19 cellular contexts compared by ENCODE assay signal in genomic region chr17:78226055-78226751, GRCh38. TPM values are rescaled to one million over a fixed set of nuclear protein-coding genes. Genes with fewer than 3 reads are reported as not detected.
DNase-seq lines count a peak whose midpoint lies in the region; ATAC-seq, FAIRE-seq and TF ChIP-seq lines count a peak whose summit lies in the region.
"Had no signal": no experiment of that assay in that cellular context is flagged by ENCODE, and none has a peak within 500 bp of the region (broad histone marks: within the 10 kb centered on the region; RNA-seq: fewer than 3 reads in every experiment).

No MANE protein-coding gene starts in this region.

- H3K4me2 ChIP-seq in HepG2 (ENCODE audit: low read depth, low read length) (no peak overlapping the region), neuronal stem cell (ENCODE audit: insufficient read depth, low read length, poor library complexity, severe bottlenecking) (no peak overlapping the region), MM.1S (ENCODE audit: low read depth, low read length) (no peak overlapping the region)

- H3K23ac ChIP-seq in neuronal stem cell (ENCODE audit: low read depth, low read length, poor library complexity), result no peak overlapping the region

- no peak overlapping the region for H3K4ac ChIP-seq in neuronal stem cell (ENCODE audit: low read length)

- H4K91ac ChIP-seq in neuronal stem cell (ENCODE audit: low read depth, low read length, poor library complexity), result no peak overlapping the region

- CTCF ChIA-PET in HepG2 (lab: Yijun Ruan, JAX; ENCODE audit: low intra/inter-chr PET ratio, low total read pairs), result no interaction called here

- H2AK5ac ChIP-seq in neuronal stem cell (ENCODE audit: low read depth, low read length), result no peak overlapping the region

- DNase-seq in HepG2 (ENCODE audit: low spot score) (no peak), right lobe of liver (no peak), RWPE2 (ENCODE audit: low spot score) (no peak), dorsolateral prefrontal cortex (no peak), substantia nigra (lab: John Stamatoyannopoulos, UW) (no peak), neuronal stem cell (ENCODE audit: low spot score) (no peak), MM.1S (no peak), NCI-H1105 treated with DMSO at 0.1 percent for 48 hours (lab: John Stamatoyannopoulos, UW) (no peak)
- DNase-seq: ACHN; activated CD4-positive, alpha-beta memory T cell treated with anti-CD3 and anti-CD28 coated beads, Interleukin-2, amount 10 ng/mL, durations not matched to agents 7 days and 5 days; activated naive CD4-positive, alpha-beta T cell; activated T-cell treated with anti-CD3 and anti-CD28 coated beads, Interleukin-2, amount 50 U/mL, for 24 hours; kidney glomerular epithelial cell; NCI-H1417 treated with DMSO at 0.1 percent for 48 hours; T-helper 2 cell had no signal

- H3K79me1 ChIP-seq in neuronal stem cell (ENCODE audit: low read depth, low read length), result no peaks in the 10 kb centered on the region

- no peak overlapping the region for H4K8ac ChIP-seq in neuronal stem cell (ENCODE audit: low read depth, low read length)

- H3K36me3 ChIP-seq in HepG2 (replicated peaks in 1 of 2; ENCODE audit: control insufficient read depth in 1 of 2, insufficient read depth in 2 of 2, low read length in 2 of 2) (peaks cover 18 to 29% of the 10 kb centered on the region in 2 experiments), right lobe of liver (no peaks in the 10 kb centered on the region), RWPE2 (ENCODE audit: low read depth) (peaks cover 29% of the 10 kb centered on the region), neuronal stem cell (replicated peaks in 1 of 2; ENCODE audit: control insufficient read depth in 2 of 2, insufficient read depth in 2 of 2, low read length in 2 of 2) (peaks cover 18 to 42% of the 10 kb centered on the region in 2 donors), MM.1S (replicated peaks; ENCODE audit: insufficient read depth, low read length) (0 out of 2 replicates have a peak, but pooled peaks cover 4% of the 10 kb centered on the region)

- no peak overlapping the region for H2BK5ac ChIP-seq in neuronal stem cell (ENCODE audit: low read length)

- H3K27ac ChIP-seq in HepG2 (ENCODE audit: extremely low read length, insufficient read depth, low read length), result no peak overlapping the region
- H3K27ac ChIP-seq in right lobe of liver, result no peak overlapping the region
- H3K27ac ChIP-seq in RWPE2 (ENCODE audit: poor library complexity, severe bottlenecking), result no peak overlapping the region
- peak overlapping the region in 58 of 59 donors; percentile 73 to 100 (median 97) for H3K27ac ChIP-seq in dorsolateral prefrontal cortex
- peak overlapping the region; percentile 91 for H3K27ac ChIP-seq in substantia nigra (ENCODE audit: low read depth, low read length, poor library complexity, severe bottlenecking)
- no peak overlapping the region for H3K27ac ChIP-seq in neuronal stem cell (replicated peaks; ENCODE audit: low read length)
- no peak overlapping the region for H3K27ac ChIP-seq in MM.1S (ENCODE audit: low read length)

- no peak overlapping the region for H2BK120ac ChIP-seq in neuronal stem cell (ENCODE audit: low read depth, low read length)

- H3K4me1 ChIP-seq in HepG2 (ENCODE audit: insufficient read depth, low read length) (peaks cover 10% of the 10 kb centered on the region; the same call in 1 of the 2 replicates), right lobe of liver (no peaks in the 10 kb centered on the region), RWPE2 (ENCODE audit: insufficient read depth, poor library complexity, severe bottlenecking) (peaks cover 5% of the 10 kb centered on the region), neuronal stem cell (ENCODE audit: control insufficient read depth in 2 of 2, insufficient read depth in 1 of 2, low read depth in 1 of 2, low read length in 2 of 2) (no peaks in the 10 kb centered on the region), MM.1S (ENCODE audit: low read length) (no peaks in the 10 kb centered on the region)

- no peak overlapping the region for H3K18ac ChIP-seq in neuronal stem cell (ENCODE audit: low read length)

- intact Hi-C loops in HepG2 (cut with micrococcal nuclease; ENCODE audit: unreplicated experiment) (no loop called here), right lobe of liver (cut with DNase I) (no loop called here), dorsolateral prefrontal cortex (cut with DNase I) (no loop called here)

- H3K79me2 ChIP-seq in HepG2 (ENCODE audit: insufficient read depth, low read length) (no peaks in the 10 kb centered on the region), MM.1S (ENCODE audit: low read length) (no peaks in the 10 kb centered on the region)

- H3K9me2 ChIP-seq in MM.1S (replicated peaks; ENCODE audit: insufficient read depth, low read length), result no peaks in the 10 kb centered on the region

- no peak for TF ChIP-seq POLR2A in HepG2 (IDR thresholded peaks at IDR 0.05; ENCODE audit: insufficient read depth in 1 of 2, low read depth in 2 of 2, low read length in 2 of 2)
- TF ChIP-seq POLR2A in right lobe of liver (IDR thresholded peaks at IDR 0.05), result no peak

- no peak overlapping the region for H2BK12ac ChIP-seq in neuronal stem cell (ENCODE audit: low read length)

- H3F3A ChIP-seq in MM.1S (ENCODE audit: insufficient read depth, low read length), result 0 out of 2 replicates have a peak, but pooled peaks cover 15% of the 10 kb centered on the region

- H3K9ac ChIP-seq in HepG2 (ENCODE audit: insufficient read depth, low read depth, low read length) (no peak overlapping the region), neuronal stem cell (ENCODE audit: low read depth, low read length, poor library complexity) (no peak overlapping the region), MM.1S (ENCODE audit: low read length) (no peak overlapping the region)

- TF ChIP-seq CTCF in HepG2 (CRISPR knock-in tag; IDR thresholded peaks at IDR 0.05) (no peak), right lobe of liver (IDR thresholded peaks at IDR 0.05) (no peak), RWPE2 (IDR thresholded peaks at IDR 0.05; ENCODE audit: poor library complexity, severe bottlenecking) (no peak), dorsolateral prefrontal cortex (IDR thresholded peaks at IDR 0.05 in 54 of 56, conservative IDR thresholded peaks at IDR 0.05 in 2 of 56; ENCODE audit: low read depth in 1 of 56, partially characterized antibody in 56 of 56) (no peak), MM.1S (IDR thresholded peaks at IDR 0.05; ENCODE audit: low read length) (no peak)

- no TSS peak for BruUV-seq in HepG2 (replicated peaks; lab: Mats Ljungman, UMichigan)

- H3K4me3 ChIP-seq in HepG2 (replicated peaks in 1 of 3; ENCODE audit: insufficient read depth in 1 of 3, low read depth in 2 of 3, low read length in 3 of 3) (no peak overlapping the region), right lobe of liver (no peak overlapping the region), RWPE2 (ENCODE audit: severe bottlenecking) (no peak overlapping the region), dorsolateral prefrontal cortex (no peak overlapping the region), neuronal stem cell (ENCODE audit: low read length in 2 of 2) (no peak overlapping the region), MM.1S (ENCODE audit: low read length) (no peak overlapping the region)

- POLR2A ChIA-PET in HepG2 (lab: Yijun Ruan, JAX), result no interaction called here

- H3K14ac ChIP-seq in neuronal stem cell (ENCODE audit: low read length), result no peak overlapping the region

- TF ChIP-seq RAD21 in HepG2 (CRISPR knock-in tag; IDR thresholded peaks at IDR 0.05), result no peak

- ATAC-seq in HepG2 (no peak), right lobe of liver (no peak), RWPE2 (ENCODE audit: low read depth) (peak; percentile 15; the same call in 1 of the 3 replicates)

- no peak for FAIRE-seq in HepG2 (lab: Jason Lieb, UNC)
- FAIRE-seq: frontal cortex had no signal

- TF ChIP-seq EP300 in HepG2 (IDR thresholded peaks at IDR 0.05; ENCODE audit: low read depth in 2 of 2, low read length in 2 of 2) (no peak), HepG2 (CRISPR knock-in tag; IDR thresholded peaks at IDR 0.05; ENCODE audit: borderline replicate concordance) (no peak)

- peaks cover 6 to 27% of the 10 kb centered on the region in 2 experiments; a peak in 4 of 5 replicates for H3K27me3 ChIP-seq in HepG2 (ENCODE audit: control insufficient read depth in 1 of 2, insufficient read depth in 2 of 2, low read length in 2 of 2)
- peaks cover 0 to 9% of the 10 kb centered on the region in 2 donors for H3K27me3 ChIP-seq in right lobe of liver
- H3K27me3 ChIP-seq in RWPE2 (ENCODE audit: insufficient read depth, poor library complexity, severe bottlenecking), result peaks cover 10% of the 10 kb centered on the region
- H3K27me3 ChIP-seq in dorsolateral prefrontal cortex, result peaks cover 0 to 8% (median 0%) of the 10 kb centered on the region in 45 donors
- peaks cover 0 to 11% (median 11%) of the 10 kb centered on the region in 3 experiments for H3K27me3 ChIP-seq in neuronal stem cell (ENCODE audit: control insufficient read depth in 3 of 3, insufficient read depth in 3 of 3, low read depth in 1 of 3, low read length in 3 of 3)
- H3K27me3 ChIP-seq in MM.1S (replicated peaks; ENCODE audit: insufficient read depth, low read length), result peaks cover 14% of the 10 kb centered on the region

- H2AFZ ChIP-seq in HepG2 (ENCODE audit: low read length), result no peak overlapping the region
- no peak overlapping the region for H2AFZ ChIP-seq in neuronal stem cell (ENCODE audit: low read length)
- H2AFZ ChIP-seq in MM.1S (ENCODE audit: low read length), result no peak overlapping the region

- 83% methylated on average over 12 of the region's 12 CpGs for WGBS in HepG2 (ENCODE audit: low lambda C conversion rate)
- WGBS in right lobe of liver (ENCODE audit: insufficient coverage, low coverage, low lambda C conversion rate, missing lambda C conversion rate), result 73% methylated on average over 8 of the region's 12 CpGs
- no CpG with 5 or more reads among the region's 12 CpGs for WGBS in neuronal stem cell (ENCODE audit: extremely low coverage in 2 of 2, insufficient read length in 2 of 2, insufficient replicate concordance in 1 of 2), 2 donors

- no peaks in the 10 kb centered on the region for H3K9me3 ChIP-seq in HepG2 (ENCODE audit: low read length)
- H3K9me3 ChIP-seq in right lobe of liver, result no peaks in the 10 kb centered on the region
- H3K9me3 ChIP-seq in RWPE2 (ENCODE audit: severe bottlenecking), result no peaks in the 10 kb centered on the region
- H3K9me3 ChIP-seq in neuronal stem cell (replicated peaks in 1 of 2; ENCODE audit: control insufficient read depth in 2 of 2, insufficient read depth in 1 of 2, low read depth in 1 of 2, low read length in 2 of 2), result peaks cover 0 to 2% of the 10 kb centered on the region in 2 donors
- no peaks in the 10 kb centered on the region for H3K9me3 ChIP-seq in MM.1S (replicated peaks; ENCODE audit: insufficient read depth, low read length)

- H2BK15ac ChIP-seq in neuronal stem cell (ENCODE audit: low read length), result no peak overlapping the region

- no peaks in the 10 kb centered on the region for H4K20me1 ChIP-seq in HepG2 (ENCODE audit: insufficient read depth, low read length)
- no peaks in the 10 kb centered on the region for H4K20me1 ChIP-seq in MM.1S (ENCODE audit: insufficient read depth, low read length)

- in situ Hi-C loops in HepG2 (cut with HindIII; ENCODE audit: extremely low pct_ligation_motif_present, low pct_unique_long_range_greater_than_20kb), result no loop called here

RNA-seq across cellular contexts. Expression of gene TMEM235, which starts 5.2 kb away (rescaled TPM):
- total RNA-seq in HepG2 (2016; rRNA removed; fragmentation: Illumina TruSeq; extraction: Trizol) (not detected in 2 replicates), right lobe of liver (not detected), dorsolateral prefrontal cortex (100 to 1,000 TPM in 1 of 120 experiments, 10 to 100 TPM in 97, 1 to 10 TPM in 22; 2.9 to 101 (median 20.6) TPM)
- total RNA-seq in HepG2 (2016; cell fraction: cytosol; rRNA removed; fragmentation: Illumina TruSeq; extraction: Trizol; ENCODE audit: low read depth), result not detected in 2 replicates
- total RNA-seq in HepG2 (2016; cell fraction: insoluble cytoplasmic fraction; rRNA removed; fragmentation: Illumina TruSeq; extraction: Trizol), result not detected in 2 replicates
- not detected in 2 replicates for total RNA-seq in HepG2 (2016; cell fraction: membrane; rRNA removed; fragmentation: Illumina TruSeq; extraction: Trizol)
- total RNA-seq in HepG2 (2016; cell fraction: nucleus; rRNA removed; fragmentation: Illumina TruSeq; extraction: Trizol), result not detected in 2 replicates
- polyA plus RNA-seq in HepG2 (2011; rRNA removed), result not detected in 2 replicates
- polyA plus RNA-seq in HepG2 (2011; cell fraction: cytosol; rRNA removed), result not detected in 2 replicates
- polyA plus RNA-seq in HepG2 (2011; cell fraction: nucleus; rRNA removed), result not detected in 2 replicates
- polyA plus RNA-seq in HepG2 (2012), result not detected in 2 replicates
- not detected in 2 replicates for polyA plus RNA-seq in HepG2 (2016; cell fraction: cytosol; fragmentation: Illumina TruSeq; extraction: Trizol; ENCODE audit: low read depth)
- polyA plus RNA-seq in HepG2 (2016; cell fraction: insoluble cytoplasmic fraction; fragmentation: Illumina TruSeq; extraction: Trizol; ENCODE audit: low read depth), result not detected in 2 replicates
- polyA plus RNA-seq in HepG2 (2016; cell fraction: membrane; fragmentation: Illumina TruSeq; extraction: Trizol; ENCODE audit: low read depth), result not detected in 2 replicates
- not detected in 2 replicates for polyA plus RNA-seq in HepG2 (2016; cell fraction: nucleus; fragmentation: Illumina TruSeq; extraction: Trizol; ENCODE audit: insufficient read depth, low read depth)
- not detected in 2 replicates for polyA minus RNA-seq in HepG2 (2011; rRNA and poly(A)+ RNA removed; ENCODE audit: low replicate concordance)
- not detected in 2 replicates for polyA minus RNA-seq in HepG2 (2011; cell fraction: cytosol; rRNA and poly(A)+ RNA removed)
- polyA minus RNA-seq in HepG2 (2011; cell fraction: nucleus; rRNA and poly(A)+ RNA removed), result not detected in 2 replicates
- polyA plus RNA-seq in neuronal stem cell (2013, experiment 1 of 2), result not detected
- polyA plus RNA-seq in neuronal stem cell (2013, experiment 2 of 2), result not detected
- total RNA-seq: activated CD4-positive, alpha-beta memory T cell treated with anti-CD3 and anti-CD28 coated beads, Interleukin-2, amount 10 ng/mL, durations not matched to agents 7 days and 5 days; frontal cortex; M059J; myocyte had no signal
- polyA plus RNA-seq: esophagus had no signal

RNA-seq across cellular contexts. Expression of gene BIRC5, which starts 12.2 kb away (rescaled TPM):
- total RNA-seq in HepG2 (2016; rRNA removed; fragmentation: Illumina TruSeq; extraction: Trizol) (135 and 167 TPM in 2 replicates), right lobe of liver (1 to 10 TPM in 4 of 6 experiments, under 1 TPM in 2; 0.57 to 2.0 (median 1.4) TPM), dorsolateral prefrontal cortex (1 to 10 TPM in 29 of 120 experiments, under 1 TPM in 66, not detected in 25; 0.16 to 2.8 (median 0.68) TPM)
- 34.5 and 39.0 TPM in 2 replicates for total RNA-seq in HepG2 (2016; cell fraction: cytosol; rRNA removed; fragmentation: Illumina TruSeq; extraction: Trizol; ENCODE audit: low read depth)
- 131 and 168 TPM in 2 replicates for total RNA-seq in HepG2 (2016; cell fraction: insoluble cytoplasmic fraction; rRNA removed; fragmentation: Illumina TruSeq; extraction: Trizol)
- 97.3 and 97.8 TPM in 2 replicates for total RNA-seq in HepG2 (2016; cell fraction: membrane; rRNA removed; fragmentation: Illumina TruSeq; extraction: Trizol)
- total RNA-seq in HepG2 (2016; cell fraction: nucleus; rRNA removed; fragmentation: Illumina TruSeq; extraction: Trizol), result 62.8 and 63.7 TPM in 2 replicates
- 18.5 and 30.3 TPM in 2 replicates for polyA plus RNA-seq in HepG2 (2011; rRNA removed)
- polyA plus RNA-seq in HepG2 (2011; cell fraction: cytosol; rRNA removed), result 26.4 and 35.2 TPM in 2 replicates
- polyA plus RNA-seq in HepG2 (2011; cell fraction: nucleus; rRNA removed), result 11.3 and 14.8 TPM in 2 replicates
- polyA plus RNA-seq in HepG2 (2012), result 20.8 and 42.6 TPM in 2 replicates
- polyA plus RNA-seq in HepG2 (2016; cell fraction: cytosol; fragmentation: Illumina TruSeq; extraction: Trizol; ENCODE audit: low read depth), result 27.8 and 29.4 TPM in 2 replicates
- polyA plus RNA-seq in HepG2 (2016; cell fraction: insoluble cytoplasmic fraction; fragmentation: Illumina TruSeq; extraction: Trizol; ENCODE audit: low read depth), result 158 and 162 TPM in 2 replicates
- 64.5 and 65.4 TPM in 2 replicates for polyA plus RNA-seq in HepG2 (2016; cell fraction: membrane; fragmentation: Illumina TruSeq; extraction: Trizol; ENCODE audit: low read depth)
- polyA plus RNA-seq in HepG2 (2016; cell fraction: nucleus; fragmentation: Illumina TruSeq; extraction: Trizol; ENCODE audit: insufficient read depth, low read depth), result 90.2 and 97.1 TPM in 2 replicates
- polyA minus RNA-seq in HepG2 (2011; rRNA and poly(A)+ RNA removed; ENCODE audit: low replicate concordance), result 62.3 and 97.9 TPM in 2 replicates
- 18.6 and 37.7 TPM in 2 replicates for polyA minus RNA-seq in HepG2 (2011; cell fraction: cytosol; rRNA and poly(A)+ RNA removed)
- 20.9 and 36.8 TPM in 2 replicates for polyA minus RNA-seq in HepG2 (2011; cell fraction: nucleus; rRNA and poly(A)+ RNA removed)
- polyA plus RNA-seq in neuronal stem cell (2013, experiment 1 of 2), result 118 TPM
- 125 TPM for polyA plus RNA-seq in neuronal stem cell (2013, experiment 2 of 2)

RNA-seq across cellular contexts. Expression of gene AFMID, which starts 39.0 kb away (rescaled TPM):
- total RNA-seq in HepG2 (2016; rRNA removed; fragmentation: Illumina TruSeq; extraction: Trizol) (270 and 327 TPM in 2 replicates), right lobe of liver (100 to 1,000 TPM in 5 of 6 experiments, 10 to 100 TPM in 1; 96.6 to 156 (median 142) TPM), dorsolateral prefrontal cortex (100 to 1,000 TPM in 13 of 120 experiments, 10 to 100 TPM in 107; 32.6 to 162 (median 68.4) TPM)
- total RNA-seq in HepG2 (2016; cell fraction: cytosol; rRNA removed; fragmentation: Illumina TruSeq; extraction: Trizol; ENCODE audit: low read depth), result 87.2 and 91.8 TPM in 2 replicates
- total RNA-seq in HepG2 (2016; cell fraction: insoluble cytoplasmic fraction; rRNA removed; fragmentation: Illumina TruSeq; extraction: Trizol), result 272 and 349 TPM in 2 replicates
- 147 and 156 TPM in 2 replicates for total RNA-seq in HepG2 (2016; cell fraction: membrane; rRNA removed; fragmentation: Illumina TruSeq; extraction: Trizol)
- 146 and 156 TPM in 2 replicates for total RNA-seq in HepG2 (2016; cell fraction: nucleus; rRNA removed; fragmentation: Illumina TruSeq; extraction: Trizol)
- polyA plus RNA-seq in HepG2 (2011; rRNA removed), result 249 and 317 TPM in 2 replicates
- polyA plus RNA-seq in HepG2 (2011; cell fraction: cytosol; rRNA removed), result 229 and 274 TPM in 2 replicates
- 417 and 490 TPM in 2 replicates for polyA plus RNA-seq in HepG2 (2011; cell fraction: nucleus; rRNA removed)
- 302 and 303 TPM in 2 replicates for polyA plus RNA-seq in HepG2 (2012)
- 66.5 and 75.3 TPM in 2 replicates for polyA plus RNA-seq in HepG2 (2016; cell fraction: cytosol; fragmentation: Illumina TruSeq; extraction: Trizol; ENCODE audit: low read depth)
- polyA plus RNA-seq in HepG2 (2016; cell fraction: insoluble cytoplasmic fraction; fragmentation: Illumina TruSeq; extraction: Trizol; ENCODE audit: low read depth), result 406 and 430 TPM in 2 replicates
- polyA plus RNA-seq in HepG2 (2016; cell fraction: membrane; fragmentation: Illumina TruSeq; extraction: Trizol; ENCODE audit: low read depth), result 103 and 126 TPM in 2 replicates
- 409 and 442 TPM in 2 replicates for polyA plus RNA-seq in HepG2 (2016; cell fraction: nucleus; fragmentation: Illumina TruSeq; extraction: Trizol; ENCODE audit: insufficient read depth, low read depth)
- polyA minus RNA-seq in HepG2 (2011; rRNA and poly(A)+ RNA removed; ENCODE audit: low replicate concordance), result 60.4 and 341 TPM in 2 replicates
- polyA minus RNA-seq in HepG2 (2011; cell fraction: cytosol; rRNA and poly(A)+ RNA removed), result 127 and 156 TPM in 2 replicates
- 114 and 156 TPM in 2 replicates for polyA minus RNA-seq in HepG2 (2011; cell fraction: nucleus; rRNA and poly(A)+ RNA removed)
- polyA plus RNA-seq in neuronal stem cell (2013, experiment 1 of 2), result 50.8 TPM
- polyA plus RNA-seq in neuronal stem cell (2013, experiment 2 of 2), result 52.7 TPM

RNA-seq across cellular contexts. Expression of gene TK1, which starts 39.4 kb away (rescaled TPM):
- total RNA-seq in HepG2 (2016; rRNA removed; fragmentation: Illumina TruSeq; extraction: Trizol), result 96.0 and 114 TPM in 2 replicates
- total RNA-seq in HepG2 (2016; cell fraction: cytosol; rRNA removed; fragmentation: Illumina TruSeq; extraction: Trizol; ENCODE audit: low read depth), result 20.1 and 22.9 TPM in 2 replicates
- total RNA-seq in HepG2 (2016; cell fraction: insoluble cytoplasmic fraction; rRNA removed; fragmentation: Illumina TruSeq; extraction: Trizol), result 95.6 and 109 TPM in 2 replicates
- 30.2 and 33.7 TPM in 2 replicates for total RNA-seq in HepG2 (2016; cell fraction: membrane; rRNA removed; fragmentation: Illumina TruSeq; extraction: Trizol)
- total RNA-seq in HepG2 (2016; cell fraction: nucleus; rRNA removed; fragmentation: Illumina TruSeq; extraction: Trizol), result 38.0 and 39.0 TPM in 2 replicates
- 33.2 and 45.0 TPM in 2 replicates for polyA plus RNA-seq in HepG2 (2011; rRNA removed)
- 36.3 and 78.7 TPM in 2 replicates for polyA plus RNA-seq in HepG2 (2011; cell fraction: cytosol; rRNA removed)
- 27.9 and 41.4 TPM in 2 replicates for polyA plus RNA-seq in HepG2 (2011; cell fraction: nucleus; rRNA removed)
- polyA plus RNA-seq in HepG2 (2012), result 15.9 and 24.5 TPM in 2 replicates
- polyA plus RNA-seq in HepG2 (2016; cell fraction: cytosol; fragmentation: Illumina TruSeq; extraction: Trizol; ENCODE audit: low read depth), result 18.4 and 18.5 TPM in 2 replicates
- polyA plus RNA-seq in HepG2 (2016; cell fraction: insoluble cytoplasmic fraction; fragmentation: Illumina TruSeq; extraction: Trizol; ENCODE audit: low read depth), result 130 and 138 TPM in 2 replicates
- polyA plus RNA-seq in HepG2 (2016; cell fraction: membrane; fragmentation: Illumina TruSeq; extraction: Trizol; ENCODE audit: low read depth), result 21.2 and 23.8 TPM in 2 replicates
- polyA plus RNA-seq in HepG2 (2016; cell fraction: nucleus; fragmentation: Illumina TruSeq; extraction: Trizol; ENCODE audit: insufficient read depth, low read depth), result 61.0 and 63.4 TPM in 2 replicates
- polyA minus RNA-seq in HepG2 (2011; rRNA and poly(A)+ RNA removed; ENCODE audit: low replicate concordance), result 74.6 and 146 TPM in 2 replicates
- polyA minus RNA-seq in HepG2 (2011; cell fraction: cytosol; rRNA and poly(A)+ RNA removed), result 21.4 and 38.3 TPM in 2 replicates
- 10.7 and 15.2 TPM in 2 replicates for polyA minus RNA-seq in HepG2 (2011; cell fraction: nucleus; rRNA and poly(A)+ RNA removed)
- 1 to 10 TPM; 2.1 to 8.3 (median 4.7) TPM for total RNA-seq in right lobe of liver
- total RNA-seq in dorsolateral prefrontal cortex, result 1 to 10 TPM in 109 of 120 experiments, under 1 TPM in 11; 0.55 to 5.6 (median 1.9) TPM
- polyA plus RNA-seq in neuronal stem cell (2013, experiment 1 of 2), result 38.3 TPM
- 37.7 TPM for polyA plus RNA-seq in neuronal stem cell (2013, experiment 2 of 2)

RNA-seq across cellular contexts. Expression of gene SYNGR2, which starts 57.8 kb away (rescaled TPM):
- 28.7 and 46.7 TPM in 2 replicates for total RNA-seq in HepG2 (2016; rRNA removed; fragmentation: Illumina TruSeq; extraction: Trizol)
- total RNA-seq in HepG2 (2016; cell fraction: cytosol; rRNA removed; fragmentation: Illumina TruSeq; extraction: Trizol; ENCODE audit: low read depth), result 15.8 and 18.7 TPM in 2 replicates
- 21.7 and 51.0 TPM in 2 replicates for total RNA-seq in HepG2 (2016; cell fraction: insoluble cytoplasmic fraction; rRNA removed; fragmentation: Illumina TruSeq; extraction: Trizol)
- 31.9 and 34.8 TPM in 2 replicates for total RNA-seq in HepG2 (2016; cell fraction: membrane; rRNA removed; fragmentation: Illumina TruSeq; extraction: Trizol)
- total RNA-seq in HepG2 (2016; cell fraction: nucleus; rRNA removed; fragmentation: Illumina TruSeq; extraction: Trizol), result 43.0 and 51.6 TPM in 2 replicates
- polyA plus RNA-seq in HepG2 (2011; rRNA removed), result 170 and 192 TPM in 2 replicates
- polyA plus RNA-seq in HepG2 (2011; cell fraction: cytosol; rRNA removed), result 200 and 244 TPM in 2 replicates
- 116 and 129 TPM in 2 replicates for polyA plus RNA-seq in HepG2 (2011; cell fraction: nucleus; rRNA removed)
- 52.7 and 59.2 TPM in 2 replicates for polyA plus RNA-seq in HepG2 (2012)
- 35.1 and 40.6 TPM in 2 replicates for polyA plus RNA-seq in HepG2 (2016; cell fraction: cytosol; fragmentation: Illumina TruSeq; extraction: Trizol; ENCODE audit: low read depth)
- polyA plus RNA-seq in HepG2 (2016; cell fraction: insoluble cytoplasmic fraction; fragmentation: Illumina TruSeq; extraction: Trizol; ENCODE audit: low read depth), result 52.5 and 60.0 TPM in 2 replicates
- 62.1 and 68.8 TPM in 2 replicates for polyA plus RNA-seq in HepG2 (2016; cell fraction: membrane; fragmentation: Illumina TruSeq; extraction: Trizol; ENCODE audit: low read depth)
- 160 and 166 TPM in 2 replicates for polyA plus RNA-seq in HepG2 (2016; cell fraction: nucleus; fragmentation: Illumina TruSeq; extraction: Trizol; ENCODE audit: insufficient read depth, low read depth)
- 231 and 401 TPM in 2 replicates for polyA minus RNA-seq in HepG2 (2011; rRNA and poly(A)+ RNA removed; ENCODE audit: low replicate concordance)
- polyA minus RNA-seq in HepG2 (2011; cell fraction: cytosol; rRNA and poly(A)+ RNA removed), result 73.3 and 75.3 TPM in 2 replicates
- 23.0 and 28.7 TPM in 2 replicates for polyA minus RNA-seq in HepG2 (2011; cell fraction: nucleus; rRNA and poly(A)+ RNA removed)
- 10 to 100 TPM; 43.3 to 55.8 (median 50.4) TPM for total RNA-seq in right lobe of liver
- total RNA-seq in dorsolateral prefrontal cortex, result 100 to 1,000 TPM in 3 of 120 experiments, 10 to 100 TPM in 117; 19.6 to 122 (median 45.6) TPM
- 16.6 TPM for polyA plus RNA-seq in neuronal stem cell (2013, experiment 1 of 2)
- polyA plus RNA-seq in neuronal stem cell (2013, experiment 2 of 2), result 16.6 TPM

Comparison
In these comparisons a context has a peak if more than half of its experiments do, and no peak if none do; other contexts are left out.
1. RNA of gene BIRC5, which starts 12.2 kb away (total RNA-seq): 34.5 to 168 TPM in HepG2; 0.57 to 2.0 TPM in right lobe of liver and 0.16 to 2.8 TPM in dorsolateral prefrontal cortex; every median in the first group is over 4 times any median in the second.
2. H3K27ac ChIP-seq: peak in dorsolateral prefrontal cortex (58 of 59) and substantia nigra (single experiment); none in HepG2 (single experiment), right lobe of liver (0 of 3), RWPE2 (single experiment), neuronal stem cell (single experiment) and MM.1S (single experiment).